ENCODE assay signal across 1 cellular context in the genomic region with DNA sequence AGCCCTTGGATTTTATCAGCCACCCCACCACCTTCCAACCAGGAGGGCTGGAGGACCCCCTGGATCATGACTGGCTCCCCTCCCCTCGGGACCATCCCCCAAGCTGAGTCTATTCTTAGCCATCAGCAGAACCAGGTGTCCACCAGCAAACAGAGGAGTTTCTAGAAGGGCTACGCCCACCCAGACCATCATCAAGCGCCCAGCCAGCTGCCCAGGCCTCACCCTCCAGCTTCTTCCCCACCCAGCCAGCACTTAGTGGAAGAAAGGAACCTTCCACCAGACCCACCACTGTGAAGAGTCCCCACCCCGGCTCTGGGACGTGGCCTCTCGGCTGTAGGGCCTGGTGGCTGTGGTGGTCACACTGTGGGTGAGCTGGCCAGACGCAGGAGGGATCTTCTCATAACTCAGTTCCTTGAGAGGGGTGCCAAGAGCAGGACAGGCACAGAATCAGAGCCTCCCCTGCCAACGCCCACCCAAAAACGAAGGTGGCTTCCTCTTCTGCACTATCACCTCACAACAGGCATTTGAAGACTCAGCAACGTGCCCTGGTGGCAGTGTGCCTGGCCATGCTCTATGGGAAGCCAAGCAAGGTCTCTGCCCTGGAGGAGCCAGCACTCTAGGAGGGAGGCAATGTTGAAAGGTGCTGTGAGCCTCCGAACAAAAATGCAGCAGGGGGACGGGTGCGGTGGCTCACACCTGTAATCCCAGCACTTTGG.
TF ChIP-seq lines count a peak whose summit lies in the region.

No MANE protein-coding gene starts in this region.

TF ChIP-seq in H1, 55 proteins besides CTCF, POLR2A, EP300 and RAD21:
- TF ChIP-seq SP4 (IDR thresholded peaks at IDR 0.05; ENCODE audit: low read length) (no peak), CHD1 (IDR thresholded peaks at IDR 0.05; ENCODE audit: low read depth, low read length) (no peak), CHD2 (IDR thresholded peaks at IDR 0.05; ENCODE audit: low read length) (no peak), SP2 (IDR thresholded peaks at IDR 0.05; ENCODE audit: low read length) (no peak), TAF7 (optimal IDR thresholded peaks at IDR 0.05; ENCODE audit: borderline replicate concordance, low read depth, low read length) (no peak), SRF (IDR thresholded peaks at IDR 0.05; ENCODE audit: low read depth, low read length) (no peak), RXRA (IDR thresholded peaks at IDR 0.05; ENCODE audit: insufficient read depth, low read depth, low read length) (no peak), KDM5A (IDR thresholded peaks at IDR 0.05; ENCODE audit: low read length) (no peak), ZNF274 (IDR thresholded peaks at IDR 0.05; ENCODE audit: borderline replicate concordance, extremely low read depth, low read length) (no peak), ASH2L (IDR thresholded peaks at IDR 0.05; ENCODE audit: low read length) (no peak), EGR1 (IDR thresholded peaks at IDR 0.05; ENCODE audit: borderline replicate concordance, low read depth, low read length) (no peak), CEBPB (IDR thresholded peaks at IDR 0.05; ENCODE audit: low read depth, low read length) (no peak)
- TF ChIP-seq, protein P1, sequence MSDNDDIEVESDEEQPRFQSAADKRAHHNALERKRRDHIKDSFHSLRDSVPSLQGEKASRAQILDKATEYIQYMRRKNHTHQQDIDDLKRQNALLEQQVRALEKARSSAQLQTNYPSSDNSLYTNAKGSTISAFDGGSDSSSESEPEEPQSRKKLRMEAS (IDR thresholded peaks at IDR 0.05): no peak
- TF ChIP-seq, protein P2, sequence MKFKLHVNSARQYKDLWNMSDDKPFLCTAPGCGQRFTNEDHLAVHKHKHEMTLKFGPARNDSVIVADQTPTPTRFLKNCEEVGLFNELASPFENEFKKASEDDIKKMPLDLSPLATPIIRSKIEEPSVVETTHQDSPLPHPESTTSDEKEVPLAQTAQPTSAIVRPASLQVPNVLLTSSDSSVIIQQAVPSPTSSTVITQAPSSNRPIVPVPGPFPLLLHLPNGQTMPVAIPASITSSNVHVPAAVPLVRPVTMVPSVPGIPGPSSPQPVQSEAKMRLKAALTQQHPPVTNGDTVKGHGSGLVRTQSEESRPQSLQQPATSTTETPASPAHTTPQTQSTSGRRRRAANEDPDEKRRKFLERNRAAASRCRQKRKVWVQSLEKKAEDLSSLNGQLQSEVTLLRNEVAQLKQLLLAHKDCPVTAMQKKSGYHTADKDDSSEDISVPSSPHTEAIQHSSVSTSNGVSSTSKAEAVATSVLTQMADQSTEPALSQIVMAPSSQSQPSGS (IDR thresholded peaks at IDR 0.05; ENCODE audit: low read length): no peak
